In genomic region chr4:16196482-16197393, GRCh38 we compare ENCODE assay signal across 8 cellular contexts. TPM values are rescaled to one million over a fixed set of nuclear protein-coding genes. Genes with fewer than 3 reads are reported as not detected.
DNase-seq lines count a peak whose midpoint lies in the region; ATAC-seq and TF ChIP-seq lines count a peak whose summit lies in the region.

No MANE protein-coding gene starts in this region.

- H3K9me3 ChIP-seq in endodermal cell (ENCODE audit: control insufficient read depth, low read length) = no peaks in the 10 kb centered on the region
- no peaks in the 10 kb centered on the region for H3K9me3 ChIP-seq in mucosa of rectum (ENCODE audit: control insufficient read depth in 2 of 2, low read length in 2 of 2)

- H3K36me3 Mint-ChIP-seq in endodermal cell (ENCODE audit: low read depth) = peaks cover 4% of the 10 kb centered on the region

- H3K9me3 Mint-ChIP-seq in endodermal cell = no peaks in the 10 kb centered on the region

- 71 to 78% methylated on average over 2 to 7 of the region's 9 CpGs for WGBS in endodermal cell (ENCODE audit: insufficient coverage in 1 of 2, insufficient read length in 1 of 2), 2 experiments

- no peaks in the 10 kb centered on the region for H3K27me3 Mint-ChIP-seq in endodermal cell (ENCODE audit: insufficient read depth)

- peak; percentile 70 for TF ChIP-seq CTCF in endodermal cell (conservative IDR thresholded peaks at IDR 0.05)

- peak overlapping the region; percentile 54 for H3K27ac Mint-ChIP-seq in endodermal cell

- DNase-seq in ELF-1 (ENCODE audit: low read depth, low spot score) (peak; percentile 34), NCI-H69 (lab: John Stamatoyannopoulos, UW) (peak; percentile 86), endodermal cell (peak; percentile 49), NCI-H446 treated with DMSO at 0.1 percent for 48 hours (lab: John Stamatoyannopoulos, UW) (no peak)
- DNase-seq in central memory CD4-positive, alpha-beta T cell = no peak

- peak; percentile 69 for ATAC-seq in HG02623 (IDR thresholded peaks at IDR 0.05; ENCODE audit: unreplicated experiment)
- ATAC-seq in GM19455 (IDR thresholded peaks at IDR 0.05; ENCODE audit: unreplicated experiment) = no peak

- H3K27ac ChIP-seq in endodermal cell (ENCODE audit: low read depth, low read length) (no peak overlapping the region), mucosa of rectum (ENCODE audit: low read depth in 2 of 2, low read length in 2 of 2) (peak overlapping the region; percentile 0 to 20)

- H3K27me3 ChIP-seq in endodermal cell (ENCODE audit: control insufficient read depth, insufficient read depth, low read length, poor library complexity, severe bottlenecking) = no peaks in the 10 kb centered on the region
- H3K27me3 ChIP-seq in mucosa of rectum (ENCODE audit: control insufficient read depth in 2 of 2, insufficient read depth in 2 of 2, low read length in 2 of 2) = no peaks in the 10 kb centered on the region

- H3K4me3 Mint-ChIP-seq in endodermal cell = no peak overlapping the region

- no peak overlapping the region for H3K4me3 ChIP-seq in endodermal cell (ENCODE audit: low read length)
- H3K4me3 ChIP-seq in mucosa of rectum (ENCODE audit: low read length in 2 of 2) = peak overlapping the region; percentile 36 to 51

- H3K36me3 ChIP-seq in endodermal cell (ENCODE audit: control insufficient read depth, insufficient read depth, low read length) (peaks cover 3% of the 10 kb centered on the region), mucosa of rectum (ENCODE audit: control insufficient read depth in 2 of 2, insufficient read depth in 2 of 2, low read length in 2 of 2) (peaks cover 0 to 5% of the 10 kb centered on the region in 2 donors)

- H3K9ac ChIP-seq in endodermal cell (ENCODE audit: extremely low read depth, low read length, poor library complexity, severe bottlenecking) = no peak overlapping the region
- H3K9ac ChIP-seq in mucosa of rectum (ENCODE audit: low read depth in 1 of 2, low read length in 2 of 2) = no peak overlapping the region

- peaks cover 20% of the 10 kb centered on the region for H3K4me1 Mint-ChIP-seq in endodermal cell

- H3K4me1 ChIP-seq in endodermal cell (ENCODE audit: control insufficient read depth, insufficient read depth, low read length) (peaks cover 3% of the 10 kb centered on the region), mucosa of rectum (ENCODE audit: control insufficient read depth in 2 of 2, insufficient read depth in 2 of 2, low read length in 2 of 2) (peaks cover 5 to 9% of the 10 kb centered on the region in 2 donors)

RNA-seq across cellular contexts. Expression of gene TAPT1, which starts 29.5 kb away (rescaled TPM):
- total RNA-seq in endodermal cell = 10 to 100 TPM; 19.8 to 22.6 TPM
- polyA plus RNA-seq in endodermal cell (2013, experiment 1 of 2) = 19.8 TPM
- polyA plus RNA-seq in endodermal cell (2013, experiment 2 of 2) = 21.2 TPM

Comparison
In these comparisons a context has a peak if more than half of its experiments do, and no peak if none do; other contexts are left out.
1. DNase-seq: peak in ELF-1 (single experiment), NCI-H69 (single experiment) and endodermal cell (single experiment); none in central memory CD4-positive, alpha-beta T cell (single experiment) and NCI-H446 treated with DMSO at 0.1 percent for 48 hours (single experiment).